22 cellular contexts compared by ENCODE assay signal in the genomic region with DNA sequence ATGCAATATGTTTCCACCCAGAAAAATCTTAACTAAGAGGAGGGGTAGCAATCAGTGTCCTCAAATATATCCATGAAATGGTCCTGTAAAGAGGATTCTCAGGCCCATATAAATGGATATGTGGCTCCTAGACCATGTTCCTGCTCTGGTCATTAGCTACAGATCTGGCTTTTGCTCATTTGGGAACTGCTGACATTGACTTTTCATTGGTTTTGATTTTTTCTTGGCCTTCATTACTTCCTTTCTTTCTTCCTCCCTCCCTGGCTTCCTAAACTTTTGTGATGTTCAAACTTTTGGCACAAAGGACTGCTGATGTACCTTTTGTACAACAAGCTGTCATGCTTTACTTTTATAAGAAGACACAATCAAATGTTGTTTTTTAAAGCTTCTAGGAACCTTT. TPM values are rescaled to one million over a fixed set of nuclear protein-coding genes. Genes with fewer than 3 reads are reported as not detected.
A peak's percentile ranks its signal among the peaks of the same experiment; 100 is the strongest.
DNase-seq lines count a peak whose midpoint lies in the region; ATAC-seq, FAIRE-seq and TF ChIP-seq lines count a peak whose summit lies in the region.
"Had no signal": no experiment of that assay in that cellular context is flagged by ENCODE, and none has a peak within 500 bp of the region (broad histone marks: within the 10 kb centered on the region; RNA-seq: fewer than 3 reads in every experiment).

No MANE protein-coding gene starts in this region.

- no peak overlapping the region for H2AFZ ChIP-seq in HepG2 (ENCODE audit: low read length)
- H2AFZ ChIP-seq: GM23338 had no signal

- no peak for FAIRE-seq in HepG2 (lab: Jason Lieb, UNC)

- no peaks in the 10 kb centered on the region for H4K20me1 ChIP-seq in HepG2 (ENCODE audit: insufficient read depth, low read length)

- no peaks in the 10 kb centered on the region for H3K27me3 Mint-ChIP-seq in activated T-helper 17 cell treated with anti-CD3 and anti-CD28 coated beads, Interleukin-2, amount 50 U/mL, for 72 hours
- H3K27me3 Mint-ChIP-seq in naive thymus-derived CD4-positive, alpha-beta T cell: no peaks in the 10 kb centered on the region

- H3K79me2 ChIP-seq in HepG2 (ENCODE audit: insufficient read depth, low read length): no peaks in the 10 kb centered on the region

- peak overlapping the region; percentile 39 for H3K4me3 Mint-ChIP-seq in activated T-helper 17 cell treated with anti-CD3 and anti-CD28 coated beads, Interleukin-2, amount 50 U/mL, for 72 hours
- H3K4me3 Mint-ChIP-seq in naive thymus-derived CD4-positive, alpha-beta T cell: peak overlapping the region in 5 of 10 donors; percentile 20 to 62 (median 54)
- H3K4me3 Mint-ChIP-seq: GM23338 had no signal

- CTCF ChIA-PET in HepG2 (lab: Yijun Ruan, JAX; ENCODE audit: low intra/inter-chr PET ratio, low total read pairs): no interaction called here
- CTCF ChIA-PET in naive thymus-derived CD4-positive, alpha-beta T cell (lab: Charles Lee): interaction anchor here (1.6 kb wide), 1 partner anchor 21 kb away, joined by 10 read pairs; no protein-coding TSS in a partner anchor

- H3K27ac ChIP-seq in HepG2 (ENCODE audit: extremely low read length, insufficient read depth, low read length) (no peak overlapping the region), right lobe of liver (no peak overlapping the region), testis (no peak overlapping the region)
- H3K27ac ChIP-seq in naive thymus-derived CD4-positive, alpha-beta T cell (ENCODE audit: low read depth, low read length): no peak overlapping the region
- H3K27ac ChIP-seq: C4-2B, HL-60, SJCRH30 had no signal

- H3K36me3 Mint-ChIP-seq in activated T-helper 17 cell treated with anti-CD3 and anti-CD28 coated beads, Interleukin-2, amount 50 U/mL, for 72 hours (ENCODE audit: low read depth): no peaks in the 10 kb centered on the region
- H3K36me3 Mint-ChIP-seq in naive thymus-derived CD4-positive, alpha-beta T cell: peaks cover 0 to 15% (median 3%) of the 10 kb centered on the region in 5 donors

- DNase-seq in HepG2 (ENCODE audit: low spot score) (no peak), right lobe of liver (no peak), iPS-NIHi7 (ENCODE audit: extremely low spot score) (no peak), testis (no peak)
- DNase-seq in naive thymus-derived CD4-positive, alpha-beta T cell: no peak
- no peak for DNase-seq in stimulated activated CD4-positive, alpha-beta T cell treated with anti-CD3 and anti-CD28 coated beads, Interleukin-4, amount 100 ng/mL, for 4 hours
- DNase-seq: ACHN; EL; GF-D8; KG1; NCI-H1105; NCI-H2029 treated with DMSO at 0.1 percent for 48 hours; NCI-H226; NCI-H510A treated with DMSO at 0.1 percent for 48 hours; NCI-H748 treated with DMSO at 0.1 percent for 48 hours; NK-92 treated with Interleukin-12 subunit alpha and Interleukin-12 subunit beta, amount 100 ng/mL, for 24 hours; SJCRH30 had no signal

- no peak for TF ChIP-seq POLR2A in HepG2 (IDR thresholded peaks at IDR 0.05; ENCODE audit: insufficient read depth in 1 of 2, low read depth in 2 of 2, low read length in 2 of 2)
- no peak for TF ChIP-seq POLR2A in right lobe of liver (IDR thresholded peaks at IDR 0.05)
- no peak for TF ChIP-seq POLR2A in testis (IDR thresholded peaks at IDR 0.05)

- H3K4me3 ChIP-seq in HepG2 (replicated peaks in 1 of 3; ENCODE audit: insufficient read depth in 1 of 3, low read depth in 2 of 3, low read length in 3 of 3) (no peak overlapping the region), right lobe of liver (no peak overlapping the region), testis (no peak overlapping the region)
- H3K4me3 ChIP-seq in naive thymus-derived CD4-positive, alpha-beta T cell (ENCODE audit: low read length): no peak overlapping the region
- H3K4me3 ChIP-seq: GM23338, HAP-1, SJCRH30 had no signal

- no peaks in the 10 kb centered on the region for H3K4me1 ChIP-seq in HepG2 (ENCODE audit: insufficient read depth, low read length)
- no peaks in the 10 kb centered on the region for H3K4me1 ChIP-seq in right lobe of liver
- H3K4me1 ChIP-seq in naive thymus-derived CD4-positive, alpha-beta T cell (ENCODE audit: control insufficient read depth in 2 of 2, insufficient read depth in 2 of 2, low read length in 2 of 2): peaks cover 9 to 57% of the 10 kb centered on the region in 2 donors
- no peaks in the 10 kb centered on the region for H3K4me1 ChIP-seq in testis
- H3K4me1 ChIP-seq: HAP-1 had no signal

- BruUV-seq in HepG2 (replicated peaks; lab: Mats Ljungman, UMichigan): no TSS peak

- H3K27ac Mint-ChIP-seq in activated T-helper 17 cell treated with anti-CD3 and anti-CD28 coated beads, Interleukin-2, amount 50 U/mL, for 72 hours: no peak overlapping the region
- peak overlapping the region in 7 of 9 donors; percentile 49 to 90 (median 70) for H3K27ac Mint-ChIP-seq in naive thymus-derived CD4-positive, alpha-beta T cell
- H3K27ac Mint-ChIP-seq: GM23338 had no signal

- POLR2A ChIA-PET in HepG2 (lab: Yijun Ruan, JAX): no interaction called here
- POLR2A ChIA-PET in naive thymus-derived CD4-positive, alpha-beta T cell (lab: Charles Lee): interaction anchor here (1.4 to 2.7 kb wide), 4 partner anchors 9 to 82 kb away, joined by 3 to 8 read pairs (median 8); partner anchors contain the start of gene SNRK

- no peak overlapping the region for H3K9ac ChIP-seq in HepG2 (ENCODE audit: insufficient read depth, low read depth, low read length)

- TF ChIP-seq EP300 in HepG2 (IDR thresholded peaks at IDR 0.05; ENCODE audit: low read depth in 2 of 2, low read length in 2 of 2) (no peak), HepG2 (CRISPR knock-in tag; IDR thresholded peaks at IDR 0.05; ENCODE audit: borderline replicate concordance) (no peak)

- H3K27me3 ChIP-seq in HepG2 (ENCODE audit: control insufficient read depth in 1 of 2, insufficient read depth in 2 of 2, low read length in 2 of 2) (peaks cover 0 to 10% of the 10 kb centered on the region in 2 experiments; a peak in 2 of 5 replicates), right lobe of liver (no peaks in the 10 kb centered on the region), testis (no peaks in the 10 kb centered on the region)
- H3K27me3 ChIP-seq in naive thymus-derived CD4-positive, alpha-beta T cell (ENCODE audit: control insufficient read depth in 2 of 2, insufficient read depth in 2 of 2, low read length in 2 of 2): no peaks in the 10 kb centered on the region
- H3K27me3 ChIP-seq: SJCRH30 had no signal

- no peak for TF ChIP-seq CTCF in HepG2 (CRISPR knock-in tag; IDR thresholded peaks at IDR 0.05)
- no peak for TF ChIP-seq CTCF in right lobe of liver (IDR thresholded peaks at IDR 0.05)
- TF ChIP-seq CTCF in testis (IDR thresholded peaks at IDR 0.05): no peak

- intact Hi-C loops in HepG2 (cut with micrococcal nuclease; ENCODE audit: unreplicated experiment): no loop called here
- intact Hi-C loops in right lobe of liver (cut with DNase I): no loop called here
- intact Hi-C loops in naive thymus-derived CD4-positive, alpha-beta T cell (cut with micrococcal nuclease): no loop called here
- intact Hi-C loops in testis (cut with DNase I; ENCODE audit: low total_unique reads): no loop called here

- H3K9me3 ChIP-seq in HepG2 (ENCODE audit: low read length) (peaks cover 11% of the 10 kb centered on the region), right lobe of liver (no peaks in the 10 kb centered on the region), testis (no peaks in the 10 kb centered on the region)
- H3K9me3 ChIP-seq in naive thymus-derived CD4-positive, alpha-beta T cell (ENCODE audit: control insufficient read depth in 2 of 3, low read length in 3 of 3): peaks cover 0 to 5% (median 0%) of the 10 kb centered on the region in 3 experiments
- H3K9me3 ChIP-seq: HAP-1, SJCRH30 had no signal

- ATAC-seq in HepG2 (no peak), right lobe of liver (no peak)
- ATAC-seq in activated T-helper 17 cell treated with anti-CD3 and anti-CD28 coated beads, Interleukin-2, amount 50 U/mL, for 72 hours (replicated peaks): no peak
- no peak for ATAC-seq in naive thymus-derived CD4-positive, alpha-beta T cell
- ATAC-seq: GM23338 had no signal

- H3K4me2 ChIP-seq in HepG2 (ENCODE audit: low read depth, low read length): no peak overlapping the region
- H3K4me2 ChIP-seq: GM23338 had no signal

- in situ Hi-C loops in HepG2 (cut with HindIII; ENCODE audit: extremely low pct_ligation_motif_present, low pct_unique_long_range_greater_than_20kb): no loop called here

- no peaks in the 10 kb centered on the region for H3K9me3 Mint-ChIP-seq in activated T-helper 17 cell treated with anti-CD3 and anti-CD28 coated beads, Interleukin-2, amount 50 U/mL, for 72 hours
- peaks cover 0 to 16% (median 0%) of the 10 kb centered on the region in 11 donors for H3K9me3 Mint-ChIP-seq in naive thymus-derived CD4-positive, alpha-beta T cell

- no peak for TF ChIP-seq RAD21 in HepG2 (CRISPR knock-in tag; IDR thresholded peaks at IDR 0.05)

- no peaks in the 10 kb centered on the region for H3K36me3 ChIP-seq in HepG2 (replicated peaks in 1 of 2; ENCODE audit: control insufficient read depth in 1 of 2, insufficient read depth in 2 of 2, low read length in 2 of 2)
- no peaks in the 10 kb centered on the region for H3K36me3 ChIP-seq in right lobe of liver
- no peaks in the 10 kb centered on the region for H3K36me3 ChIP-seq in naive thymus-derived CD4-positive, alpha-beta T cell (ENCODE audit: control insufficient read depth in 2 of 3, insufficient read depth in 3 of 3, low read length in 3 of 3)
- no peaks in the 10 kb centered on the region for H3K36me3 ChIP-seq in testis (ENCODE audit: low read depth, missing control alignments)
- H3K36me3 ChIP-seq: HAP-1, SJCRH30 had no signal

- H3K4me1 Mint-ChIP-seq in activated T-helper 17 cell treated with anti-CD3 and anti-CD28 coated beads, Interleukin-2, amount 50 U/mL, for 72 hours: peaks cover 34% of the 10 kb centered on the region
- H3K4me1 Mint-ChIP-seq in naive thymus-derived CD4-positive, alpha-beta T cell: peaks cover 37 to 77% (median 70%) of the 10 kb centered on the region in 7 donors

RNA-seq across cellular contexts. Expression of gene SNRK, which starts 41.6 kb away (rescaled TPM):
- 11.4 and 14.2 TPM in 2 replicates for total RNA-seq in HepG2 (2016; rRNA removed; fragmentation: Illumina TruSeq; extraction: Trizol)
- 15.7 and 20.4 TPM in 2 replicates for total RNA-seq in HepG2 (2016; cell fraction: cytosol; rRNA removed; fragmentation: Illumina TruSeq; extraction: Trizol; ENCODE audit: low read depth)
- total RNA-seq in HepG2 (2016; cell fraction: insoluble cytoplasmic fraction; rRNA removed; fragmentation: Illumina TruSeq; extraction: Trizol): 11.4 and 12.5 TPM in 2 replicates
- total RNA-seq in HepG2 (2016; cell fraction: membrane; rRNA removed; fragmentation: Illumina TruSeq; extraction: Trizol): 7.8 and 8.4 TPM in 2 replicates
- 16.3 and 19.8 TPM in 2 replicates for total RNA-seq in HepG2 (2016; cell fraction: nucleus; rRNA removed; fragmentation: Illumina TruSeq; extraction: Trizol)
- 16.1 and 16.3 TPM in 2 replicates for polyA plus RNA-seq in HepG2 (2011; rRNA removed)
- polyA plus RNA-seq in HepG2 (2011; cell fraction: cytosol; rRNA removed): 8.9 and 9.0 TPM in 2 replicates
- polyA plus RNA-seq in HepG2 (2011; cell fraction: nucleus; rRNA removed): 22.4 and 28.9 TPM in 2 replicates
- polyA plus RNA-seq in HepG2 (2012): 15.9 and 17.5 TPM in 2 replicates
- polyA plus RNA-seq in HepG2 (2016; cell fraction: cytosol; fragmentation: Illumina TruSeq; extraction: Trizol; ENCODE audit: low read depth): 0.21 and 0.26 TPM in 2 replicates
- polyA plus RNA-seq in HepG2 (2016; cell fraction: insoluble cytoplasmic fraction; fragmentation: Illumina TruSeq; extraction: Trizol; ENCODE audit: low read depth): 7.4 and 8.1 TPM in 2 replicates
- polyA plus RNA-seq in HepG2 (2016; cell fraction: membrane; fragmentation: Illumina TruSeq; extraction: Trizol; ENCODE audit: low read depth): 1.5 TPM in 2 replicates
- 15.7 and 17.5 TPM in 2 replicates for polyA plus RNA-seq in HepG2 (2016; cell fraction: nucleus; fragmentation: Illumina TruSeq; extraction: Trizol; ENCODE audit: insufficient read depth, low read depth)
- polyA minus RNA-seq in HepG2 (2011; rRNA and poly(A)+ RNA removed; ENCODE audit: low replicate concordance): 38.0 and 68.3 TPM in 2 replicates
- 35.4 and 37.5 TPM in 2 replicates for polyA minus RNA-seq in HepG2 (2011; cell fraction: cytosol; rRNA and poly(A)+ RNA removed)
- polyA minus RNA-seq in HepG2 (2011; cell fraction: nucleus; rRNA and poly(A)+ RNA removed): 73.0 and 87.2 TPM in 2 replicates
- total RNA-seq in right lobe of liver: 10 to 100 TPM; 14.0 to 26.2 (median 15.3) TPM
- 10 to 100 TPM; 25.7 to 25.8 TPM for total RNA-seq in activated T-helper 17 cell treated with anti-CD3 and anti-CD28 coated beads, Interleukin-2, amount 50 U/mL, for 72 hours
- 100 to 1,000 TPM in 4 of 5 experiments, 10 to 100 TPM in 1; 71.9 to 176 (median 146) TPM for total RNA-seq in naive thymus-derived CD4-positive, alpha-beta T cell
- 10 to 100 TPM; 63.4 to 66.2 TPM for polyA plus RNA-seq in naive thymus-derived CD4-positive, alpha-beta T cell
- 10 to 100 TPM; 37.4 to 42.4 TPM for total RNA-seq in testis
- polyA plus RNA-seq in testis (ENCODE audit: insufficient read depth, low read depth, low replicate concordance): 27.5 TPM
